ENCODE assay signal across 1 cellular context in the genomic region with DNA sequence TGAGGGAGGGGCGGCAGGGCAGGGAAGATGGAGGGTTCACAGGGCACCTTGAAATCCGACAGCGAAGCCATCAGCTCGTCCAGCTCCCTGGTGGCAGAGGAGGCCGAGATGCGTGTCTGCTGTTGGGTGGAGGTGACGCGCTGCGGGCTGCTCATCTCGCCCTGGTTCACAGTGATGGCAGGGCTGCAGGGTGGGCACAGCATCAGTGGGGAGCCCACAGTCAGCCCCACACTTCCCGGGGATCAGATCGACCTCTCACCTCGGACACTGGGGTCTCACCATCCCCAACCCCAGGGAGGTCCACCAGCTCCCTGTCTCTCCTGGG.
A peak's percentile ranks its signal among the peaks of the same experiment; 100 is the strongest.
TF ChIP-seq lines count a peak whose summit lies in the region.

No MANE protein-coding gene starts in this region.

TF ChIP-seq in HepG2, 621 proteins besides CTCF, POLR2A, EP300 and RAD21:
- TF ChIP-seq AGO2 (optimal IDR thresholded peaks at IDR 0.05; ENCODE audit: low read depth, low read length) (peak; percentile 16), CCDC6 (CRISPR knock-in tag; IDR thresholded peaks at IDR 0.05) (no peak), GABPB1 (CRISPR knock-in tag; IDR thresholded peaks at IDR 0.05) (peak; percentile 2; the same call in 1 of the 2 replicates), IRX3 (CRISPR knock-in tag; IDR thresholded peaks at IDR 0.05; ENCODE audit: borderline replicate concordance, low read depth) (no peak), PCBP1 (IDR thresholded peaks at IDR 0.05; ENCODE audit: borderline replicate concordance, low read depth, low read length) (0 out of 2 replicates have a peak, but pooled peaks have one; percentile 23), EEA1 (CRISPR knock-in tag; IDR thresholded peaks at IDR 0.05; ENCODE audit: borderline replicate concordance) (no peak), CAMTA2 (CRISPR knock-in tag; IDR thresholded peaks at IDR 0.05; ENCODE audit: borderline replicate concordance) (no peak), HNRNPL (IDR thresholded peaks at IDR 0.05; ENCODE audit: low read depth, low read length) (0 out of 2 replicates have a peak, but pooled peaks have one; percentile 8)
- TF ChIP-seq, protein P1, sequence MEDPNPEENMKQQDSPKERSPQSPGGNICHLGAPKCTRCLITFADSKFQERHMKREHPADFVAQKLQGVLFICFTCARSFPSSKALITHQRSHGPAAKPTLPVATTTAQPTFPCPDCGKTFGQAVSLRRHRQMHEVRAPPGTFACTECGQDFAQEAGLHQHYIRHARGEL (CRISPR knock-in tag; IDR thresholded peaks at IDR 0.05): no peak
